1 cellular context compared by ENCODE assay signal in the genomic region with DNA sequence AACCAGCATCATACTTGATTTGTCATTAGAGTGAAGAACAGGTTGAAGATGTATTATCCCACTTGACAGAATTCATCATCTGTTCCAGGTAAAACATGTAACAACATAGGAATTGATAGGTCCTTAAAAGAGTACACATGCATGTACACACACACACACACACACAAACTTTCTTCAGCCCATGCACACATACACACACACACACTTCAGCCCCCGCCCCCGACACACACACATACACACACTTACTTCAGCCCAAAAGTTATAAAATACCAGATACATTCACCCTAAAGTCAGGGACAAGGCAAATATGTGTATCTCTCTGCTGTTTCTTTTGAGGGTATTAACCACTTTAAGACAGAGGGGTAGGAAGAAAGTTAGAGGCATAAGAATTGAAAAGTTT.
TF ChIP-seq lines count a peak whose summit lies in the region.

No MANE protein-coding gene starts in this region.

TF ChIP-seq in WTC11, 78 proteins besides CTCF, POLR2A, EP300 and RAD21 (continued from another document):
- TF ChIP-seq, protein P1, sequence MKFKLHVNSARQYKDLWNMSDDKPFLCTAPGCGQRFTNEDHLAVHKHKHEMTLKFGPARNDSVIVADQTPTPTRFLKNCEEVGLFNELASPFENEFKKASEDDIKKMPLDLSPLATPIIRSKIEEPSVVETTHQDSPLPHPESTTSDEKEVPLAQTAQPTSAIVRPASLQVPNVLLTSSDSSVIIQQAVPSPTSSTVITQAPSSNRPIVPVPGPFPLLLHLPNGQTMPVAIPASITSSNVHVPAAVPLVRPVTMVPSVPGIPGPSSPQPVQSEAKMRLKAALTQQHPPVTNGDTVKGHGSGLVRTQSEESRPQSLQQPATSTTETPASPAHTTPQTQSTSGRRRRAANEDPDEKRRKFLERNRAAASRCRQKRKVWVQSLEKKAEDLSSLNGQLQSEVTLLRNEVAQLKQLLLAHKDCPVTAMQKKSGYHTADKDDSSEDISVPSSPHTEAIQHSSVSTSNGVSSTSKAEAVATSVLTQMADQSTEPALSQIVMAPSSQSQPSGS (CRISPR knock-in tag; IDR thresholded peaks at IDR 0.05; ENCODE audit: borderline replicate concordance, low read depth): no peak
